In the genomic region with DNA sequence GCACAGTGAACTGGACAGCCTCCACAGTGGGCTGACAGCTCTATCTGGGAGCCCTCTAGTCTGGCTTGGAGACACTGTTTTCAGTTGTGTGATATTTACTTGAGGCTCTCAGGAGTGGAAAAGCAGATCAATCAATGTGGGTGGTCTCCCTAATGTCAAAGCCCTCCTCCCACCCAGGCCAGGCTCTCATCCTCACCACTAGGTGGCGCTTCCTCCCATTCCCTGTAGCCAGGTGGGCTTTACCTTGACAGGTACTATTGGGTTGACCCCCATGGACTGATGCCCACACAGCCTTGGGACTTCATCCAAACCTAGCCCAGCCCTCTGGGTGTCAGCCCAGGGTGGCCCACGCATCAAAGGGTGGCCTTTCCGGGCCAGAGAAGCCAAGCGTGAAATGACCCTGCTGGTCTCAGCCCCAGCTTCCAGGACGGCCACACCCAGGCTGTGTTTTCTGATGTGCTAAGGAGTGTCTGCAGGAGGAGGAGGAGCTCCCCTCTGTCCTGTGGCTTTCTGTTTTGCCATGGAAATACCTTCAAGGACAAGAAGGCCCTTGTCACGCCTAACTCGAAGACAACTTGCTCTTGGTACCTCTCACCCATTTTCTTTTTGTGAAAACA, we compare ENCODE assay signal across 8 cellular contexts. TPM values are rescaled to one million over a fixed set of nuclear protein-coding genes. Genes with fewer than 3 reads are reported as not detected.
DNase-seq lines count a peak whose midpoint lies in the region; ATAC-seq and TF ChIP-seq lines count a peak whose summit lies in the region.

No MANE protein-coding gene starts in this region.

- POLR2A ChIA-PET in SK-N-SH (lab: Yijun Ruan, JAX): no interaction called here

- H3K36me3 Mint-ChIP-seq in stimulated activated effector memory CD8-positive, alpha-beta T cell treated with anti-CD3 and anti-CD28 coated beads, Interleukin-12 subunit alpha, Interleukin-12 subunit beta, amount 100 ng/mL, for 72 hours: no peaks in the 10 kb centered on the region

- H3K36me3 ChIP-seq in SK-N-SH (replicated peaks in 1 of 2; ENCODE audit: control insufficient read depth in 1 of 2, insufficient read depth in 2 of 2, low read length in 1 of 2): no peaks in the 10 kb centered on the region

- TF ChIP-seq RAD21 in SK-N-SH (IDR thresholded peaks at IDR 0.05; ENCODE audit: low read length): no peak

- H3K4me2 ChIP-seq in SK-N-SH: no peak overlapping the region

- TF ChIP-seq EP300 in SK-N-SH (IDR thresholded peaks at IDR 0.05; ENCODE audit: borderline replicate concordance in 1 of 2, low read depth in 1 of 2, low read length in 1 of 2): no peak

- no peaks in the 10 kb centered on the region for H3K4me1 ChIP-seq in SK-N-SH (ENCODE audit: control insufficient read depth in 1 of 2, insufficient read depth in 2 of 2, low read depth in 1 of 2, low read length in 1 of 2)

- H3K4me3 Mint-ChIP-seq in stimulated activated effector memory CD8-positive, alpha-beta T cell treated with anti-CD3 and anti-CD28 coated beads, Interleukin-12 subunit alpha, Interleukin-12 subunit beta, amount 100 ng/mL, for 72 hours: no peak overlapping the region

- H4K20me1 ChIP-seq in SK-N-SH (ENCODE audit: insufficient read depth): no peaks in the 10 kb centered on the region

- no peak; the same call in 2 of the 3 replicates for ATAC-seq in SK-N-SH treated with all-trans-retinoic acid at 6 μM for 48 hours
- ATAC-seq in stimulated activated effector memory CD8-positive, alpha-beta T cell treated with anti-CD3 and anti-CD28 coated beads, Interleukin-12 subunit alpha, Interleukin-12 subunit beta, amount 100 ng/mL, for 72 hours: peak; percentile 42
- ATAC-seq in HG03108 (IDR thresholded peaks at IDR 0.05; ENCODE audit: unreplicated experiment): no peak

- H3K9ac ChIP-seq in SK-N-SH: no peak overlapping the region

- no peak overlapping the region for H3K27ac ChIP-seq in SK-N-SH (ENCODE audit: low read depth in 2 of 2, low read length in 1 of 2)

- H3K4me3 ChIP-seq in SK-N-SH (ENCODE audit: low read depth in 2 of 2, low read length in 1 of 2): no peak overlapping the region; a peak in 1 of 4 replicates
- H3K4me3 ChIP-seq in WI38 (ENCODE audit: low read depth, low read length): no peak overlapping the region
- H3K4me3 ChIP-seq in fibroblast of pulmonary artery (replicated peaks; ENCODE audit: low read depth, low read length): no peak overlapping the region

- no peaks in the 10 kb centered on the region for H3K9me2 ChIP-seq in SK-N-SH

- H2AFZ ChIP-seq in SK-N-SH (ENCODE audit: low read depth): no peak overlapping the region

- WGBS in SK-N-SH (ENCODE audit: low lambda C conversion rate): 76% methylated on average over 7 of the region's 7 CpGs

- H3K9me3 Mint-ChIP-seq in stimulated activated effector memory CD8-positive, alpha-beta T cell treated with anti-CD3 and anti-CD28 coated beads, Interleukin-12 subunit alpha, Interleukin-12 subunit beta, amount 100 ng/mL, for 72 hours: no peaks in the 10 kb centered on the region

- H3K9me3 ChIP-seq in SK-N-SH: no peaks in the 10 kb centered on the region

- no peaks in the 10 kb centered on the region for H3F3A ChIP-seq in SK-N-SH (replicated peaks; ENCODE audit: insufficient read depth)

- peaks cover 12% of the 10 kb centered on the region for H3K4me1 Mint-ChIP-seq in stimulated activated effector memory CD8-positive, alpha-beta T cell treated with anti-CD3 and anti-CD28 coated beads, Interleukin-12 subunit alpha, Interleukin-12 subunit beta, amount 100 ng/mL, for 72 hours

- H3K79me2 ChIP-seq in SK-N-SH (ENCODE audit: insufficient read depth): no peaks in the 10 kb centered on the region

- TF ChIP-seq CTCF in SK-N-SH (IDR thresholded peaks at IDR 0.05) (peak; percentile 56), WI38 (IDR thresholded peaks at IDR 0.05; ENCODE audit: low read depth, low read length) (peak; percentile 28), fibroblast of pulmonary artery (IDR thresholded peaks at IDR 0.05; ENCODE audit: low read length, missing control alignments) (peak; percentile 46)

- no peak overlapping the region for H3K27ac Mint-ChIP-seq in stimulated activated effector memory CD8-positive, alpha-beta T cell treated with anti-CD3 and anti-CD28 coated beads, Interleukin-12 subunit alpha, Interleukin-12 subunit beta, amount 100 ng/mL, for 72 hours

- DNase-seq in SK-N-SH (peak; percentile 35), fibroblast of pulmonary artery (ENCODE audit: low read depth) (no peak), NCI-H1417 (lab: John Stamatoyannopoulos, UW) (no peak), NCI-H187 (lab: John Stamatoyannopoulos, UW) (no peak)
- DNase-seq in stimulated activated effector memory CD8-positive, alpha-beta T cell treated with anti-CD3 and anti-CD28 coated beads, Interleukin-12 subunit alpha, Interleukin-12 subunit beta, amount 100 ng/mL, for 72 hours (ENCODE audit: low spot score in 2 of 2): peak; percentile 37 to 59

- CTCF ChIA-PET in SK-N-SH (lab: Yijun Ruan, JAX): interaction anchor here (0.6 to 2.1 kb wide), 9 partner anchors 10 to 1208 kb away, joined by 3 to 11 read pairs (median 3); no protein-coding TSS in a partner anchor

- no peaks in the 10 kb centered on the region; the same call in 1 of the 2 replicates for H3K27me3 ChIP-seq in SK-N-SH (ENCODE audit: insufficient read depth)

TF ChIP-seq in SK-N-SH, 30 proteins besides CTCF, POLR2A, EP300 and RAD21:
- TF ChIP-seq NRF1 (IDR thresholded peaks at IDR 0.05; ENCODE audit: low read depth, low read length): no peak
TF ChIP-seq in SK-N-SH: peak in this region for 0.

TF ChIP-seq in SK-N-SH treated with all-trans-retinoic acid at 6 μM for 48 hours, 23 proteins besides CTCF, POLR2A, EP300 and RAD21 (continues in another document):
- no peak for TF ChIP-seq CSRNP3 (CRISPR knock-in tag; IDR thresholded peaks at IDR 0.05)
- TF ChIP-seq ZNF8 (CRISPR knock-in tag; IDR thresholded peaks at IDR 0.05): no peak
- no peak for TF ChIP-seq TSHZ2 (CRISPR knock-in tag; IDR thresholded peaks at IDR 0.05)
- no peak for TF ChIP-seq PPARA (CRISPR knock-in tag; IDR thresholded peaks at IDR 0.05; ENCODE audit: borderline replicate concordance)
- no peak for TF ChIP-seq ESRRG (CRISPR knock-in tag; IDR thresholded peaks at IDR 0.05)
- no peak for TF ChIP-seq GLIS3 (CRISPR knock-in tag; IDR thresholded peaks at IDR 0.05)
- no peak for TF ChIP-seq OSR1 (CRISPR knock-in tag; IDR thresholded peaks at IDR 0.05)
- no peak for TF ChIP-seq ZFP30 (CRISPR knock-in tag; IDR thresholded peaks at IDR 0.05)
- no peak for TF ChIP-seq PATZ1 (CRISPR knock-in tag; IDR thresholded peaks at IDR 0.05; ENCODE audit: borderline replicate concordance)
- TF ChIP-seq TOX (CRISPR knock-in tag; IDR thresholded peaks at IDR 0.05; ENCODE audit: borderline replicate concordance): no peak

RNA-seq across cellular contexts. Expression of gene CLIC6, which starts 54.0 kb away (rescaled TPM):
- polyA plus RNA-seq in SK-N-SH (2012; rRNA removed): 0.03 and 0.08 TPM in 2 replicates
- 0.09 and 0.10 TPM in 2 replicates for polyA plus RNA-seq in SK-N-SH (2012; cell fraction: cytosol; rRNA removed)
- polyA plus RNA-seq in SK-N-SH (2012; cell fraction: nucleus; rRNA removed): 0.02 and 0.06 TPM in 2 replicates

Comparison
In these comparisons a context has a peak if more than half of its experiments do, and no peak if none do; other contexts are left out.
1. DNase-seq: peak in SK-N-SH (single experiment) and stimulated activated effector memory CD8-positive, alpha-beta T cell treated with anti-CD3 and anti-CD28 coated beads, Interleukin-12 subunit alpha, Interleukin-12 subunit beta, amount 100 ng/mL, for 72 hours (2 of 2); none in fibroblast of pulmonary artery (single experiment), NCI-H1417 (0 of 3) and NCI-H187 (0 of 2).
2. Peak in every context shown above with its lines, with median percentiles within 50 percentile points of each other: CTCF ChIP-seq.